Comparison of ENCODE assay signal across 8 cellular contexts in the genomic region with DNA sequence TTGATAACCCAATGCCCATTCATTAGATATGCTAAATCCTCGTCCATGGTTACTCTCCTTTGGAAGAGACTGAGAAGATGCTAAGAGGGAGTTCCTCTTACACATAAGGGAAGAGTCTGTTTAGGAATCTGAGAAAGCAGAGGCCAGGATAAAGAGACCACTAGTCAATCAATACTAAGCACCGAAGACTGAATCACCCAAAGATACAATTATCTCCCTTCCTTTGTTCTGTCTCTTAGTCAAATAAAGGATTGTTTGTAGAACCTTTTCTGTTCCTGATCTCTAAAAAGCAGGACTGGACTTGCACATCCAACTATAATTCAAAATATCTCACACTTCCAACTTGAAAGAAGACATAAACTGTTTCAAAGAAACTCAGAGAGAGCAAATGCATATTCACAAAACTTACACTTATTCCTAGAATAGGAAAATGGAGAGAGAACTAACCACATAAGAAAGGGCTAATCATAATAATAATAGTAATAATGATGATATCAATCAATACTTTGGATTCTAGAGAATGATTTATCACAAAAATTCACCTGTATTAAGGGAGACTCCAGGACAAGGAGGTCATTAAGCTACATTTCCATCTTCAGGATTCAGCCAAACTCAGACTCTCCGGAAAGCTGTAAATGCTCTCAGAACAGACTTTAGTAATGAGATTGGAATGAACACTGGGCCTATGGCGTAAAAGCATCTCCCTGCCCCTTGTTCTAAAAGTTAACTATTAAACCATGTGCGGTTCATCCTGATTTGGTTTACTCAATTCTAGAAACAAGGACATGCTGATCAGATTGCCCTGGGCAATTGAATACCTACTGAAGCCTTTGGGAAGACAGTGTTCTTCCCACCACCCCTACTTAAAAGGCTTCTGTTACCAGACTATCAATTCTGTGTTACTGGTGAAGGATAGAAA.
DNase-seq lines count a peak whose midpoint lies in the region; ATAC-seq and TF ChIP-seq lines count a peak whose summit lies in the region.

No MANE protein-coding gene starts in this region.

- H3K27me3 ChIP-seq in HUES48 (ENCODE audit: control insufficient read depth, insufficient read depth, low read length), result no peaks in the 10 kb centered on the region
- H3K27me3 ChIP-seq in duodenal mucosa (ENCODE audit: control insufficient read depth in 1 of 2, insufficient read depth in 2 of 2, low read length in 2 of 2), result no peaks in the 10 kb centered on the region
- H3K27me3 ChIP-seq in muscle layer of duodenum (ENCODE audit: low read depth, low read length), result no peaks in the 10 kb centered on the region

- H3K27ac ChIP-seq in 22Rv1 (peak overlapping the region; percentile 89), HUES48 (ENCODE audit: low read depth, low read length) (peak overlapping the region; percentile 3), duodenal mucosa (ENCODE audit: low read depth, low read length) (no peak overlapping the region), muscle layer of duodenum (ENCODE audit: low read length) (peak overlapping the region; percentile 86)

- no peaks in the 10 kb centered on the region for H3K36me3 ChIP-seq in HUES48 (ENCODE audit: control insufficient read depth, insufficient read depth, low read length)
- no peaks in the 10 kb centered on the region for H3K36me3 ChIP-seq in duodenal mucosa (ENCODE audit: control insufficient read depth in 1 of 2, insufficient read depth in 2 of 2, low read length in 2 of 2)
- no peaks in the 10 kb centered on the region for H3K36me3 ChIP-seq in muscle layer of duodenum (ENCODE audit: control insufficient read depth in 1 of 2, insufficient read depth in 2 of 2, low read length in 2 of 2)

- no peak overlapping the region for H3K4me3 ChIP-seq in HUES48 (ENCODE audit: low read depth, low read length)
- peak overlapping the region; percentile 52 to 59 for H3K4me3 ChIP-seq in duodenal mucosa (ENCODE audit: low read depth in 1 of 2, low read length in 2 of 2)
- peak overlapping the region; percentile 45 to 74 for H3K4me3 ChIP-seq in muscle layer of duodenum (ENCODE audit: low read depth in 1 of 2, low read length in 2 of 2)

- H3K4me1 ChIP-seq in HUES48 (ENCODE audit: control insufficient read depth, insufficient read depth, low read length), result no peaks in the 10 kb centered on the region
- H3K4me1 ChIP-seq in duodenal mucosa (ENCODE audit: control insufficient read depth in 1 of 2, insufficient read depth in 2 of 2, low read length in 2 of 2), result peaks cover 10 to 17% of the 10 kb centered on the region in 2 donors
- peaks cover 0 to 12% of the 10 kb centered on the region in 2 donors for H3K4me1 ChIP-seq in muscle layer of duodenum (ENCODE audit: control insufficient read depth in 1 of 2, insufficient read depth in 2 of 2, low read length in 2 of 2)

- no peaks in the 10 kb centered on the region for H3K9me3 ChIP-seq in HUES48 (ENCODE audit: control insufficient read depth, insufficient read depth, low read length)
- H3K9me3 ChIP-seq in duodenal mucosa (ENCODE audit: control insufficient read depth in 1 of 2, low read length in 2 of 2), result no peaks in the 10 kb centered on the region
- no peaks in the 10 kb centered on the region for H3K9me3 ChIP-seq in muscle layer of duodenum (ENCODE audit: control insufficient read depth in 1 of 2, low read length in 2 of 2)

- H3K9ac ChIP-seq in HUES48 (ENCODE audit: low read depth, low read length) (no peak overlapping the region), duodenal mucosa (ENCODE audit: low read depth in 1 of 2, low read length in 2 of 2) (peak overlapping the region in 1 of 2 donors; percentile 39)

- no peak for TF ChIP-seq CTCF in 22Rv1 (IDR thresholded peaks at IDR 0.05)

- ATAC-seq in HG03442 (IDR thresholded peaks at IDR 0.05; ENCODE audit: unreplicated experiment), result no peak

- DNase-seq in cortex of kidney (lab: John Stamatoyannopoulos, UW) (no peak), SHP77 treated with DMSO at 0.1 percent for 48 hours (lab: John Stamatoyannopoulos, UW) (no peak), NCI-H1092 treated with DMSO at 0.1 percent for 48 hours (lab: John Stamatoyannopoulos, UW) (no peak)
